Comparison of ENCODE assay signal across 35 cellular contexts in genomic region chr3:180770639-180771038, GRCh38.
"Had no signal": no experiment of that assay in that cellular context is flagged by ENCODE, and none has a peak within 500 bp of the region (broad histone marks: within the 10 kb centered on the region; RNA-seq: fewer than 3 reads in every experiment).

No MANE protein-coding gene starts in this region.

- H3K27me3 ChIP-seq: MG63 had no signal

- H3K9me3 ChIP-seq: MG63 had no signal

- H3K36me3 ChIP-seq: MG63 had no signal

- H3K4me3 ChIP-seq: MG63 had no signal

- DNase-seq: Karpas-422, Kasumi-1, MG63, MM.1S, MV-4-11, NCI-H1048, NCI-H1092, NCI-H1092 treated with DMSO at 0.1 percent for 48 hours, NCI-H1105, NCI-H1105 treated with DMSO at 0.1 percent for 48 hours, NCI-H1417, NCI-H1417 treated with DMSO at 0.1 percent for 48 hours, NCI-H1436, NCI-H1436 treated with DMSO at 0.1 percent for 48 hours, NCI-H146, NCI-H1694, NCI-H1694 treated with DMSO at 0.1 percent for 48 hours, NCI-H187, NCI-H187 treated with DMSO at 0.1 percent for 48 hours, NCI-H1930, NCI-H2029, NCI-H2029 treated with DMSO at 0.1 percent for 48 hours, NCI-H2081, NCI-H2081 treated with DMSO at 0.1 percent for 48 hours, NCI-H2107, NCI-H2171, NCI-H2171 treated with DMSO at 0.1 percent for 48 hours, NCI-H2227 treated with DMSO at 0.1 percent for 48 hours, NCI-H226, NCI-H345, NCI-H446, NCI-H446 treated with DMSO at 0.1 percent for 48 hours, NCI-H510A, NCI-H510A treated with DMSO at 0.1 percent for 48 hours, NCI-H524 had no signal
